Comparison of ENCODE assay signal across 1 cellular context in genomic region chr16:693766-694165, GRCh38.
TF ChIP-seq lines count a peak whose summit lies in the region.

No MANE protein-coding gene starts in this region.

TF ChIP-seq in A549, 52 proteins besides CTCF, POLR2A, EP300 and RAD21 (continued from another document):
- TF ChIP-seq REST (IDR thresholded peaks at IDR 0.05) (no peak), NR3C1 (IDR thresholded peaks at IDR 0.05) (no peak), ZSCAN20 (CRISPR knock-in tag; IDR thresholded peaks at IDR 0.05) (no peak), ZC3H11A (IDR thresholded peaks at IDR 0.05) (no peak), ELK1 (IDR thresholded peaks at IDR 0.05; ENCODE audit: low read depth, low read length) (no peak), ATOH8 (CRISPR knock-in tag; IDR thresholded peaks at IDR 0.05; ENCODE audit: low read depth) (no peak), PHF8 (IDR thresholded peaks at IDR 0.05; ENCODE audit: borderline replicate concordance, low read depth) (no peak), CBX8 (IDR thresholded peaks at IDR 0.05) (no peak), HOXA7 (CRISPR knock-in tag; IDR thresholded peaks at IDR 0.05) (no peak), FOSB (CRISPR knock-in tag; IDR thresholded peaks at IDR 0.05) (no peak), KDM5A (IDR thresholded peaks at IDR 0.05) (no peak), NPAS2 (CRISPR knock-in tag; IDR thresholded peaks at IDR 0.05; ENCODE audit: borderline replicate concordance) (no peak), TP53 (CRISPR knock-in tag; IDR thresholded peaks at IDR 0.05) (no peak), POLR2AphosphoS2 (conservative IDR thresholded peaks at IDR 0.05; ENCODE audit: low read length) (no peak), EHMT2 (IDR thresholded peaks at IDR 0.05; ENCODE audit: low read depth) (no peak), RCOR1 (IDR thresholded peaks at IDR 0.05; ENCODE audit: low read depth, low read length) (no peak)
